Comparison of ENCODE assay signal across 13 cellular contexts in the genomic region with DNA sequence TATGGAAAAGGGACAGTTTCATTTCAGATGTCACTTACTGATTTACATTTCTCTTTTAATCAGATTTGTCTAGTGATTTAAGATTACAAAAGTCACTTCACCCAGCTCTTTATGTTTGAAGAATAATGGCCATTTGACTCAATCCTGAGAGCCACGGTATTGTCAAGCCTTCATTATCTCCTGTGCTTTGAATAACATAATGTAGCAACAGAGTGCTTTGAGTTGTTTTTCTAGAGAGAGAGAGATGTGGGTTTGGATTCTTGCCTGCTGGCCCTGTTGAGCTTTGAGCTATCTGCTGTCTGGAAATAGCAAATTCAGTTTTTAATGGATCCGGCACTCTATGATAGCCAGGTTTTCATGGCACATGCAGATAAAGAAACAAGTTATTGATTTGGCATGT.
DNase-seq lines count a peak whose midpoint lies in the region; ATAC-seq and TF ChIP-seq lines count a peak whose summit lies in the region.
"Had no signal": no experiment of that assay in that cellular context is flagged by ENCODE, and none has a peak within 500 bp of the region (broad histone marks: within the 10 kb centered on the region; RNA-seq: fewer than 3 reads in every experiment).

No MANE protein-coding gene starts in this region.

- CTCF ChIA-PET in CD4-positive, alpha-beta T cell (lab: Charles Lee): no interaction called here
- CTCF ChIA-PET in naive thymus-derived CD4-positive, alpha-beta T cell (lab: Charles Lee): no interaction called here

- DNase-seq in BE2C (peak; percentile 30), NCI-H1436 treated with DMSO at 0.1 percent for 48 hours (lab: John Stamatoyannopoulos, UW) (peak; percentile 91), adrenal gland (peak in 4 of 7 donors; percentile 9 to 21 (median 18)), right lobe of liver (peak in 1 of 3 donors; percentile 55)
- no peak for DNase-seq in CD4-positive, alpha-beta T cell
- no peak for DNase-seq in naive thymus-derived CD4-positive, alpha-beta T cell
- DNase-seq in stimulated activated naive CD8-positive, alpha-beta T cell treated with anti-CD3 and anti-CD28 coated beads, Interleukin-15, Interleukin-2, amounts not matched to agents 100 U/mL and 50 U/mL, for 24 hours: no peak
- DNase-seq: MV-4-11, occipital lobe had no signal

- H3K4me3 Mint-ChIP-seq in CD4-positive, alpha-beta T cell: no peak overlapping the region
- no peak overlapping the region for H3K4me3 Mint-ChIP-seq in naive thymus-derived CD4-positive, alpha-beta T cell

- 20 to 29% (median 21%) methylated on average over 2 of the region's 2 CpGs for WGBS in adrenal gland, 4 donors
- 29% methylated on average over 2 of the region's 2 CpGs for WGBS in right lobe of liver (ENCODE audit: insufficient coverage, low coverage, low lambda C conversion rate, missing lambda C conversion rate)

- H3K9me3 Mint-ChIP-seq in CD4-positive, alpha-beta T cell: no peaks in the 10 kb centered on the region
- peaks cover 0 to 1% (median 0%) of the 10 kb centered on the region in 11 donors for H3K9me3 Mint-ChIP-seq in naive thymus-derived CD4-positive, alpha-beta T cell

- no peaks in the 10 kb centered on the region for H3K27me3 Mint-ChIP-seq in CD4-positive, alpha-beta T cell
- H3K27me3 Mint-ChIP-seq in naive thymus-derived CD4-positive, alpha-beta T cell: no peaks in the 10 kb centered on the region

- H3K4me1 ChIP-seq in BE2C: peaks cover 18% of the 10 kb centered on the region
- H3K4me1 ChIP-seq in adrenal gland (replicated peaks in 1 of 2): peaks cover 4 to 15% of the 10 kb centered on the region in 2 donors
- H3K4me1 ChIP-seq in right lobe of liver: peaks cover 0 to 16% (median 0%) of the 10 kb centered on the region in 4 donors
- H3K4me1 ChIP-seq in naive thymus-derived CD4-positive, alpha-beta T cell (ENCODE audit: control insufficient read depth in 2 of 2, insufficient read depth in 2 of 2, low read length in 2 of 2): no peaks in the 10 kb centered on the region

- H3K4me1 Mint-ChIP-seq in CD4-positive, alpha-beta T cell (ENCODE audit: low read depth): no peaks in the 10 kb centered on the region
- H3K4me1 Mint-ChIP-seq in naive thymus-derived CD4-positive, alpha-beta T cell: peaks cover 0 to 5% (median 0%) of the 10 kb centered on the region in 7 donors

- H3K4me3 ChIP-seq in BE2C (ENCODE audit: low read depth, low read length) (no peak overlapping the region), adrenal gland (no peak overlapping the region), right lobe of liver (no peak overlapping the region)
- no peak overlapping the region for H3K4me3 ChIP-seq in naive thymus-derived CD4-positive, alpha-beta T cell (ENCODE audit: low read length)
- H3K4me3 ChIP-seq: body of pancreas, suprapubic skin had no signal

- intact Hi-C loops in adrenal gland (cut with DNase I) (no loop called here), right lobe of liver (cut with DNase I) (no loop called here)
- intact Hi-C loops in CD4-positive, alpha-beta T cell (cut with DNase I, micrococcal nuclease): no loop called here
- intact Hi-C loops in naive thymus-derived CD4-positive, alpha-beta T cell (cut with micrococcal nuclease): no loop called here

- peaks cover 6% of the 10 kb centered on the region for H3K36me3 Mint-ChIP-seq in CD4-positive, alpha-beta T cell (ENCODE audit: low read depth)
- peaks cover 0 to 37% (median 4%) of the 10 kb centered on the region in 5 donors for H3K36me3 Mint-ChIP-seq in naive thymus-derived CD4-positive, alpha-beta T cell

- POLR2A ChIA-PET in CD4-positive, alpha-beta T cell (lab: Charles Lee): no interaction called here
- POLR2A ChIA-PET in naive thymus-derived CD4-positive, alpha-beta T cell (lab: Charles Lee): no interaction called here

- H3K27ac ChIP-seq in adrenal gland (no peak overlapping the region), right lobe of liver (no peak overlapping the region)
- no peak overlapping the region for H3K27ac ChIP-seq in CD4-positive, alpha-beta T cell (ENCODE audit: low read depth, low read length)
- no peak overlapping the region for H3K27ac ChIP-seq in naive thymus-derived CD4-positive, alpha-beta T cell (ENCODE audit: low read depth, low read length)
- H3K27ac ChIP-seq: body of pancreas, epithelial cell of prostate, suprapubic skin had no signal

- ATAC-seq in right lobe of liver (peak; percentile 54 to 71 (median 69)), HG03354 (IDR thresholded peaks at IDR 0.05; ENCODE audit: poor library complexity, severe bottlenecking, unreplicated experiment) (no peak)
- ATAC-seq in CD4-positive, alpha-beta T cell (ENCODE audit: poor library complexity): no peak
- ATAC-seq in naive thymus-derived CD4-positive, alpha-beta T cell: no peak
- ATAC-seq in stimulated activated naive CD8-positive, alpha-beta T cell treated with anti-CD3 and anti-CD28 coated beads, Interleukin-15, Interleukin-2, amounts not matched to agents 100 U/mL and 50 U/mL, for 24 hours: no peak
- ATAC-seq: body of pancreas had no signal

- TF ChIP-seq CTCF in BE2C (IDR thresholded peaks at IDR 0.05; ENCODE audit: low read depth, low read length): no peak
- TF ChIP-seq CTCF in adrenal gland (IDR thresholded peaks at IDR 0.05): no peak
- no peak for TF ChIP-seq CTCF in right lobe of liver (IDR thresholded peaks at IDR 0.05)
- no peak for TF ChIP-seq CTCF in CD4-positive, alpha-beta T cell (IDR thresholded peaks at IDR 0.05)

- no peaks in the 10 kb centered on the region for H3K36me3 ChIP-seq in BE2C
- H3K36me3 ChIP-seq in adrenal gland (replicated peaks in 1 of 2): no peaks in the 10 kb centered on the region
- no peaks in the 10 kb centered on the region for H3K36me3 ChIP-seq in right lobe of liver
- no peaks in the 10 kb centered on the region for H3K36me3 ChIP-seq in naive thymus-derived CD4-positive, alpha-beta T cell (ENCODE audit: control insufficient read depth in 2 of 3, insufficient read depth in 3 of 3, low read length in 3 of 3)
- H3K36me3 ChIP-seq: suprapubic skin had no signal

- TF ChIP-seq POLR2A in adrenal gland (IDR thresholded peaks at IDR 0.05): no peak
- TF ChIP-seq POLR2A in right lobe of liver (IDR thresholded peaks at IDR 0.05): no peak

- no peak overlapping the region for H3K27ac Mint-ChIP-seq in CD4-positive, alpha-beta T cell
- no peak overlapping the region for H3K27ac Mint-ChIP-seq in naive thymus-derived CD4-positive, alpha-beta T cell

- no peaks in the 10 kb centered on the region for H3K27me3 ChIP-seq in BE2C
- H3K27me3 ChIP-seq in adrenal gland: no peaks in the 10 kb centered on the region
- no peaks in the 10 kb centered on the region for H3K27me3 ChIP-seq in right lobe of liver
- no peaks in the 10 kb centered on the region for H3K27me3 ChIP-seq in CD4-positive, alpha-beta T cell (ENCODE audit: control insufficient read depth, insufficient read depth, low read length)
- no peaks in the 10 kb centered on the region for H3K27me3 ChIP-seq in naive thymus-derived CD4-positive, alpha-beta T cell (ENCODE audit: control insufficient read depth in 2 of 2, insufficient read depth in 2 of 2, low read length in 2 of 2)
- H3K27me3 ChIP-seq: body of pancreas, suprapubic skin had no signal

- no peaks in the 10 kb centered on the region for H3K9me3 ChIP-seq in BE2C
- no peaks in the 10 kb centered on the region for H3K9me3 ChIP-seq in adrenal gland (replicated peaks in 1 of 3)
- no peaks in the 10 kb centered on the region for H3K9me3 ChIP-seq in right lobe of liver
- H3K9me3 ChIP-seq in CD4-positive, alpha-beta T cell (ENCODE audit: control insufficient read depth, low read length): no peaks in the 10 kb centered on the region
- no peaks in the 10 kb centered on the region for H3K9me3 ChIP-seq in naive thymus-derived CD4-positive, alpha-beta T cell (ENCODE audit: control insufficient read depth in 2 of 3, low read length in 3 of 3)
- H3K9me3 ChIP-seq: body of pancreas, suprapubic skin had no signal

Comparison
In these comparisons a context has a peak if more than half of its experiments do, and no peak if none do; other contexts are left out.
1. DNase-seq: peak in BE2C (single experiment), NCI-H1436 treated with DMSO at 0.1 percent for 48 hours (single experiment) and adrenal gland (4 of 7); none in CD4-positive, alpha-beta T cell (0 of 10), naive thymus-derived CD4-positive, alpha-beta T cell (0 of 9) and stimulated activated naive CD8-positive, alpha-beta T cell treated with anti-CD3 and anti-CD28 coated beads, Interleukin-15, Interleukin-2, amounts not matched to agents 100 U/mL and 50 U/mL, for 24 hours (single experiment).
2. ATAC-seq: peak in right lobe of liver (4 of 4); none in CD4-positive, alpha-beta T cell (single experiment), naive thymus-derived CD4-positive, alpha-beta T cell (single experiment), HG03354 (single experiment) and stimulated activated naive CD8-positive, alpha-beta T cell treated with anti-CD3 and anti-CD28 coated beads, Interleukin-15, Interleukin-2, amounts not matched to agents 100 U/mL and 50 U/mL, for 24 hours (single experiment).